In the genomic region with DNA sequence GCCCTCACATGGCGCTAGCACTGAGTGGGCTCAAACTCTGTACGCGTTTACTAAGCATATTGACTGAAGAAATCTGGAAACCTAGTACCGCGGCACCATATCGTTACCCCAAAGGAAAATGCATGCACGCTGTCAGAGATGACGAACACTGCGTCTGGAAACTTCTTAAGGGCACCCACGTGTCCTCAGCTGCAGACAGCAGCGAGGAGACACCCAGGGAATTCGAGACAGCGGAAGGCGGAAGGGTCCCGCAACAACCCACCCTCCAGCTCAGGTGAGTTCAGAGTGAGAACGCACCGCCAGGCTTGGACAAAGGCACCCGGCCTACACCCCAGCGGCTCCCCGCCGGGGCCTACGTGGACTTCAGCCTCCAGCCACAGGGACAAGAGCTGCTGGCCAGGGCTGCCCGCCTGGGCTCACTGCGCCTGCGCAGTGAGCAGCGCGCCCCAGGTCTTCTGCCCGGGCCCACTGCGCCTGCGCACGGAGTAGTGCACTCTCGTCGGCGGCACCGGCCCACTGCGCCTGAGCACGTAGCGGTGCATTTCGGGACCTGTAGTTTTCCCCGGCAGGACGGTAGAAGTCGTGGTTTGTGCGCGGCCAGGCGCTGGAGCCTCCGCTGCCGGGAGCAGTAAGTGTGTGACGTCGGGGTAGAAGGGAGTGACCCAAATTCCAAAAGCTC, we compare ENCODE assay signal across 8 cellular contexts. TPM values are rescaled to one million over a fixed set of nuclear protein-coding genes. Genes with fewer than 3 reads are reported as not detected.
DNase-seq lines count a peak whose midpoint lies in the region; ATAC-seq and TF ChIP-seq lines count a peak whose summit lies in the region.
"Not testable (repeated sequence)": the region's sequence is repeated elsewhere in the genome, so short reads cannot be mapped to it uniquely, and the experiment has no call there.

A gene with protein sequence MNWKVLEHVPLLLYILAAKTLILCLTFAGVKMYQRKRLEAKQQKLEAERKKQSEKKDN (plus strand): TSS at position 568 of the 679 bp plus-strand sequence. CDS start 3,998 bp downstream, outside the sequence.

- H3K4me3 ChIP-seq in thymus (ENCODE audit: low read length), result not testable (repeated sequence)

- not testable (repeated sequence) for H3K27me3 Mint-ChIP-seq in WTC11 (ENCODE audit: low read depth); memory B cell
- H3K27me3 Mint-ChIP-seq in effector memory CD8-positive, alpha-beta T cell, result peaks cover 13 to 14% of the 10 kb centered on the region in 2 donors

- DNase-seq in WTC11 (ENCODE audit: low spot score); effector memory CD8-positive, alpha-beta T cell; memory B cell (ENCODE audit: low spot score in 2 of 2): not testable (repeated sequence)

- POLR2A ChIA-PET in WTC11 (lab: Charles Lee), result not testable (repeated sequence)

- not testable (repeated sequence) for H3K36me3 Mint-ChIP-seq in WTC11; effector memory CD8-positive, alpha-beta T cell (ENCODE audit: insufficient read depth); memory B cell

- H3K9me3 ChIP-seq in thymus (ENCODE audit: control insufficient read depth), result not testable (repeated sequence)

- not testable (repeated sequence) for TF ChIP-seq CTCF in WTC11 (IDR thresholded peaks at IDR 0.05)

- not testable (repeated sequence) for H3K36me3 ChIP-seq in thymus (ENCODE audit: control insufficient read depth, insufficient read depth)

- not testable (repeated sequence) for H3K9me3 Mint-ChIP-seq in WTC11; effector memory CD8-positive, alpha-beta T cell; memory B cell

- H3K27ac Mint-ChIP-seq in WTC11; effector memory CD8-positive, alpha-beta T cell; memory B cell: not testable (repeated sequence)

- CTCF ChIA-PET in WTC11 (lab: Charles Lee), result not testable (repeated sequence)

- H3K4me1 Mint-ChIP-seq in WTC11; effector memory CD8-positive, alpha-beta T cell (ENCODE audit: low read depth in 2 of 2); memory B cell: not testable (repeated sequence)

- H3K27ac ChIP-seq in thymus (ENCODE audit: low read depth), result not testable (repeated sequence)

- ATAC-seq in GM18511 (IDR thresholded peaks at IDR 0.05; ENCODE audit: unreplicated experiment), result peak; percentile 95
- peak; percentile 86 for ATAC-seq in GM21367 (IDR thresholded peaks at IDR 0.05; ENCODE audit: unreplicated experiment)
- ATAC-seq in HG02840 (IDR thresholded peaks at IDR 0.05; ENCODE audit: low FRiP score, unreplicated experiment), result peak; percentile 98
- peak; percentile 96 for ATAC-seq in HG03432 (IDR thresholded peaks at IDR 0.05; ENCODE audit: unreplicated experiment)
- peak; percentile 98 for ATAC-seq in WTC11
- ATAC-seq in effector memory CD8-positive, alpha-beta T cell (replicated peaks), result peak; percentile 96
- ATAC-seq in memory B cell (ENCODE audit: low read depth), result peak; percentile 96

- H3K4me3 Mint-ChIP-seq in WTC11; effector memory CD8-positive, alpha-beta T cell; memory B cell: not testable (repeated sequence)

- H3K4me1 ChIP-seq in thymus (ENCODE audit: control insufficient read depth, insufficient read depth, low read length), result not testable (repeated sequence)

- H3K27me3 ChIP-seq in thymus (ENCODE audit: control insufficient read depth, insufficient read depth), result not testable (repeated sequence)

- WGBS in thymus, result no CpG with 5 or more reads among the region's 49 CpGs

RNA-seq across cellular contexts. Expression of the gene that starts here (rescaled TPM):
- total RNA-seq in WTC11 (2021), result 1.4 to 17.3 TPM (median 2.8 TPM) in 3 replicates
- 10.6 TPM for polyA plus RNA-seq in thymus
